ENCODE assay signal across 1 cellular context in the genomic region with DNA sequence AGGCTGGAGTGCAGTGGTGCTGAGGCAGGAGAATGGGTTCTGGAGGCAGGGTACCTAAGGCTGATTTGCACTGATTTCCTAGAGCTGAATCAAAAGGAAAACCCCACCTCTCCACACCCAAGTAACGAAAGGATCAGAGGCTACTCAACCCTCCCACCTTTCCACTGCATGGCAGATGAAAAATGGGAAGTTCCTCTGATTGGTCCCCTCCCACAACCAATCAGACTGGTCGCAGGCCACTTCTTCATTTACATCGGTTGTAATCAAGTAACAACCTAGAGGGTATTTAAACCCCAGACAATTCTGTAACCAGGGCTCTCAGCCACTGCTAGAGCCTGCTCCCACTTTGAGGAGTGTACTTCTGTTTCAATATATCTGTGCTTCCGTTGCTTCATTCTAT.
A peak's percentile ranks its signal among the peaks of the same experiment; 100 is the strongest.
TF ChIP-seq lines count a peak whose summit lies in the region.

No MANE protein-coding gene starts in this region.

TF ChIP-seq in K562, 482 proteins besides CTCF, POLR2A, EP300 and RAD21:
- TF ChIP-seq SPI1 (IDR thresholded peaks at IDR 0.05; ENCODE audit: borderline replicate concordance, low read depth, low read length) (peak; percentile 85), ILK (tag; IDR thresholded peaks at IDR 0.05; ENCODE audit: borderline replicate concordance, low read depth) (no peak), NFYB (IDR thresholded peaks at IDR 0.05; ENCODE audit: extremely low read depth, insufficient read length) (peak; percentile 28)
